ENCODE assay signal across 15 cellular contexts in the genomic region with DNA sequence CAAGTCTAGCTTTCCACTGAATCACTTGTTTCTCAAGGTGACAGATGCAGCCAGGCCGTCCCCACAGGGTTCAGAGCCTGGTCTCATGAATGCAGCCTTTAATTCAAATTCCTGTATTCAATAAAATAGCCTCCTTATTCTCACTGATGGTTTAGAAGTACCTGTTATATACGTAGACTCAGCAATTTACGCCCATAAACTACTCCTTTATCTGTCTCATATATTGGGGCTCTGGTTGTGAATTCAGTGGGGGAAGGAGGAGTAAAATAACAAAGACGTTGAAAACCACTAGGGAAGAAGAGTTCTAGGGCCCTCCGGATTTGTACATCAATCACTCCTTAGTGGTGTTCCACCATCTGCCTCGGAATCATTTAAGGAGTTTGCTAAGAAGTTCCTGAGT. TPM values are rescaled to one million over a fixed set of nuclear protein-coding genes. Genes with fewer than 3 reads are reported as not detected.
DNase-seq lines count a peak whose midpoint lies in the region; ATAC-seq and TF ChIP-seq lines count a peak whose summit lies in the region.
"Had no signal": no experiment of that assay in that cellular context is flagged by ENCODE, and none has a peak within 500 bp of the region (broad histone marks: within the 10 kb centered on the region; RNA-seq: fewer than 3 reads in every experiment).

No MANE protein-coding gene starts in this region.

- peaks cover 20% of the 10 kb centered on the region for H3K4me1 ChIP-seq in suprapubic skin
- H3K4me1 ChIP-seq: colonic mucosa had no signal

- peak overlapping the region; percentile 0 to 56 for H3K4me3 Mint-ChIP-seq in activated T-cell treated with anti-CD3 and anti-CD28 coated beads, Interleukin-2, amount 50 U/mL, for 72 hours
- H3K4me3 Mint-ChIP-seq in WTC11: peak overlapping the region; percentile 73
- peak overlapping the region in 3 of 5 donors; percentile 15 to 74 (median 65) for H3K4me3 Mint-ChIP-seq in immature natural killer cell
- H3K4me3 Mint-ChIP-seq in activated CD4-positive, alpha-beta T cell treated with anti-CD3 and anti-CD28 coated beads for 36 hours: no peak overlapping the region

- no peaks in the 10 kb centered on the region for H3K4me1 Mint-ChIP-seq in activated T-cell treated with anti-CD3 and anti-CD28 coated beads, Interleukin-2, amount 50 U/mL, for 72 hours (ENCODE audit: low read depth)
- peaks cover 64% of the 10 kb centered on the region for H3K4me1 Mint-ChIP-seq in WTC11
- H3K4me1 Mint-ChIP-seq in immature natural killer cell: peaks cover 0 to 6% of the 10 kb centered on the region in 2 donors
- H3K4me1 Mint-ChIP-seq in activated CD4-positive, alpha-beta T cell treated with anti-CD3 and anti-CD28 coated beads for 36 hours: no peaks in the 10 kb centered on the region

- peaks cover 38% of the 10 kb centered on the region for H3K27me3 Mint-ChIP-seq in activated T-cell treated with anti-CD3 and anti-CD28 coated beads, Interleukin-2, amount 50 U/mL, for 72 hours (ENCODE audit: low read depth)
- H3K27me3 Mint-ChIP-seq in WTC11 (ENCODE audit: low read depth) (peaks cover 15% of the 10 kb centered on the region), immature natural killer cell (ENCODE audit: low read depth in 3 of 3) (peaks cover 0 to 25% (median 14%) of the 10 kb centered on the region in 3 donors)
- peaks cover 28% of the 10 kb centered on the region for H3K27me3 Mint-ChIP-seq in activated CD4-positive, alpha-beta T cell treated with anti-CD3 and anti-CD28 coated beads for 36 hours

- TF ChIP-seq EP300 in suprapubic skin (IDR thresholded peaks at IDR 0.05): no peak

- no peak for TF ChIP-seq POLR2A in suprapubic skin (IDR thresholded peaks at IDR 0.05)

- H3K36me3 ChIP-seq in suprapubic skin: peaks cover 28% of the 10 kb centered on the region
- H3K36me3 ChIP-seq: colonic mucosa had no signal

- POLR2A ChIA-PET in WTC11 (lab: Charles Lee): interaction anchor here (0.7 to 1.0 kb wide), 2 partner anchors 28 to 57 kb away, joined by 3 read pairs; partner anchors contain the start of gene STK11IP
- POLR2A ChIA-PET in activated CD4-positive, alpha-beta T cell treated with anti-CD3 and anti-CD28 coated beads for 36 hours (lab: Charles Lee): no interaction called here

- intact Hi-C loops in activated CD4-positive, alpha-beta T cell treated with anti-CD3 and anti-CD28 coated beads for 36 hours (cut with DNase I, micrococcal nuclease): loop anchor here in 1 of 2 experiments (2.0 kb wide), 1 partner anchor 27 kb away; the partner anchor contains the start of gene STK11IP

- H3K9me3 Mint-ChIP-seq in activated T-cell treated with anti-CD3 and anti-CD28 coated beads, Interleukin-2, amount 50 U/mL, for 72 hours: no peaks in the 10 kb centered on the region
- H3K9me3 Mint-ChIP-seq in WTC11: no peaks in the 10 kb centered on the region
- peaks cover 0 to 2% (median 0%) of the 10 kb centered on the region in 6 donors for H3K9me3 Mint-ChIP-seq in immature natural killer cell
- H3K9me3 Mint-ChIP-seq in activated CD4-positive, alpha-beta T cell treated with anti-CD3 and anti-CD28 coated beads for 36 hours (ENCODE audit: low read depth): no peaks in the 10 kb centered on the region

- 73% methylated on average over 6 of the region's 6 CpGs for WGBS in suprapubic skin

- H3K9me3 ChIP-seq in suprapubic skin: no peaks in the 10 kb centered on the region
- H3K9me3 ChIP-seq: colonic mucosa had no signal

- TF ChIP-seq CTCF in WTC11 (IDR thresholded peaks at IDR 0.05) (no peak), suprapubic skin (IDR thresholded peaks at IDR 0.05) (no peak)

- no peak overlapping the region for H3K27ac ChIP-seq in suprapubic skin
- H3K27ac ChIP-seq: SJSA1 had no signal

- peaks cover 2% of the 10 kb centered on the region for H3K27me3 ChIP-seq in suprapubic skin
- H3K27me3 ChIP-seq: SJSA1 had no signal

- CTCF ChIA-PET in WTC11 (lab: Charles Lee): interaction anchor here (1.6 kb wide), 1 partner anchor 9 kb away, joined by 5 read pairs; no protein-coding TSS in a partner anchor
- CTCF ChIA-PET in activated CD4-positive, alpha-beta T cell treated with anti-CD3 and anti-CD28 coated beads for 36 hours (lab: Charles Lee): interaction anchor here (1.0 kb wide), 1 partner anchor 28 kb away, joined by 3 read pairs; the partner anchor contains the start of gene STK11IP

- H3K27ac Mint-ChIP-seq in activated T-cell treated with anti-CD3 and anti-CD28 coated beads, Interleukin-2, amount 50 U/mL, for 72 hours: no peak overlapping the region
- H3K27ac Mint-ChIP-seq in WTC11: peak overlapping the region; percentile 34; the same call in 1 of the 2 replicates
- H3K27ac Mint-ChIP-seq in immature natural killer cell: no peak overlapping the region
- no peak overlapping the region for H3K27ac Mint-ChIP-seq in activated CD4-positive, alpha-beta T cell treated with anti-CD3 and anti-CD28 coated beads for 36 hours

- peak overlapping the region; percentile 93 for H3K4me3 ChIP-seq in suprapubic skin
- H3K4me3 ChIP-seq: GM12878 had no signal

- no peak for ATAC-seq in activated T-cell treated with anti-CD3 and anti-CD28 coated beads, Interleukin-2, amount 50 U/mL, for 72 hours (replicated peaks in 1 of 2)
- no peak for ATAC-seq in WTC11
- ATAC-seq in GM18868 (IDR thresholded peaks at IDR 0.05; ENCODE audit: unreplicated experiment): no peak
- ATAC-seq in activated CD4-positive, alpha-beta T cell treated with anti-CD3 and anti-CD28 coated beads for 36 hours: no peak
- ATAC-seq: GM12878 had no signal

- no peak for DNase-seq in activated T-cell treated with anti-CD3 and anti-CD28 coated beads, Interleukin-2, amount 50 U/mL, for 72 hours
- DNase-seq in activated T-cell treated with anti-CD3 and anti-CD28 coated beads for 4 hours (no peak), WTC11 (ENCODE audit: low spot score) (no peak), immature natural killer cell (no peak), suprapubic skin (ENCODE audit: low spot score in 2 of 2) (no peak), superior temporal gyrus (ENCODE audit: extremely low spot score) (no peak)
- DNase-seq in activated CD4-positive, alpha-beta T cell treated with anti-CD3 and anti-CD28 coated beads for 36 hours: no peak
- DNase-seq: AML-193; colonic mucosa; left colon; NCI-H187; stimulated activated CD4-positive, alpha-beta T cell treated with anti-CD3 and anti-CD28 coated beads, Interleukin-15, amount 100 ng/mL, for 24 hours had no signal

- H3K36me3 Mint-ChIP-seq in activated T-cell treated with anti-CD3 and anti-CD28 coated beads, Interleukin-2, amount 50 U/mL, for 72 hours (ENCODE audit: insufficient read depth in 2 of 2): no peaks in the 10 kb centered on the region
- H3K36me3 Mint-ChIP-seq in WTC11 (peaks cover 38% of the 10 kb centered on the region), immature natural killer cell (no peaks in the 10 kb centered on the region)
- no peaks in the 10 kb centered on the region for H3K36me3 Mint-ChIP-seq in activated CD4-positive, alpha-beta T cell treated with anti-CD3 and anti-CD28 coated beads for 36 hours (ENCODE audit: low read depth)

RNA-seq across cellular contexts. Expression of gene OBSL1, which starts 1.7 kb away (rescaled TPM):
- 1 to 10 TPM in 1 of 2 donors, under 1 TPM in 1; 0.83 to 1.3 TPM for total RNA-seq in activated T-cell treated with anti-CD3 and anti-CD28 coated beads, Interleukin-2, amount 50 U/mL, for 72 hours
- total RNA-seq in WTC11 (2021) (159 to 221 TPM (median 213 TPM) in 3 replicates), suprapubic skin (10 to 100 TPM; 33.2 to 75.7 (median 43.7) TPM)
- under 1 TPM in 1 of 3 donors, not detected in 2; 0.53 TPM for polyA plus RNA-seq in immature natural killer cell
- total RNA-seq in activated CD4-positive, alpha-beta T cell treated with anti-CD3 and anti-CD28 coated beads for 36 hours: 1 to 10 TPM; 1.0 to 1.9 TPM

RNA-seq across cellular contexts. Expression of gene INHA, which starts 2.5 kb away (rescaled TPM):
- not detected for total RNA-seq in activated T-cell treated with anti-CD3 and anti-CD28 coated beads, Interleukin-2, amount 50 U/mL, for 72 hours
- total RNA-seq in WTC11 (2021): 1.1 to 1.8 TPM (median 1.4 TPM) in 3 replicates
- not detected for polyA plus RNA-seq in immature natural killer cell
- total RNA-seq in suprapubic skin: 1 to 10 TPM in 2 of 4 donors, under 1 TPM in 1, not detected in 1; 0.34 to 3.5 (median 1.5) TPM
- total RNA-seq in activated CD4-positive, alpha-beta T cell treated with anti-CD3 and anti-CD28 coated beads for 36 hours: not detected
- total RNA-seq: colonic mucosa, GM12878, left colon had no signal
- polyA plus RNA-seq: GM12878 had no signal

RNA-seq across cellular contexts. Expression of gene TMEM198, which starts 25.8 kb away (rescaled TPM):
- 1 to 10 TPM; 4.5 to 5.3 TPM for total RNA-seq in activated T-cell treated with anti-CD3 and anti-CD28 coated beads, Interleukin-2, amount 50 U/mL, for 72 hours
- total RNA-seq in WTC11 (2021) (7.1 to 8.1 TPM (median 7.3 TPM) in 3 replicates), suprapubic skin (1 to 10 TPM in 3 of 4 donors, under 1 TPM in 1; 0.56 to 1.9 (median 1.4) TPM)
- polyA plus RNA-seq in immature natural killer cell: under 1 TPM in 1 of 3 donors, not detected in 2; 0.44 TPM
- 1 to 10 TPM; 2.4 to 2.7 TPM for total RNA-seq in activated CD4-positive, alpha-beta T cell treated with anti-CD3 and anti-CD28 coated beads for 36 hours

RNA-seq across cellular contexts. Expression of gene CHPF, which starts 26.0 kb away (rescaled TPM):
- total RNA-seq in activated T-cell treated with anti-CD3 and anti-CD28 coated beads, Interleukin-2, amount 50 U/mL, for 72 hours: 10 to 100 TPM; 24.7 to 25.5 TPM
- total RNA-seq in WTC11 (2021) (84.3 to 97.0 TPM (median 84.8 TPM) in 3 replicates), suprapubic skin (10 to 100 TPM; 28.8 to 62.1 (median 49.3) TPM)
- 10 to 100 TPM in 2 of 3 donors, 1 to 10 TPM in 1; 6.1 to 20.8 (median 18.6) TPM for polyA plus RNA-seq in immature natural killer cell
- 10 to 100 TPM; 14.1 to 17.1 TPM for total RNA-seq in activated CD4-positive, alpha-beta T cell treated with anti-CD3 and anti-CD28 coated beads for 36 hours

RNA-seq across cellular contexts. Expression of gene STK11IP, which starts 28.0 kb away (rescaled TPM):
- 10 to 100 TPM; 27.0 to 27.8 TPM for total RNA-seq in activated T-cell treated with anti-CD3 and anti-CD28 coated beads, Interleukin-2, amount 50 U/mL, for 72 hours
- total RNA-seq in WTC11 (2021) (31.3 to 39.9 TPM (median 31.9 TPM) in 3 replicates), suprapubic skin (10 to 100 TPM; 25.3 to 68.0 (median 29.2) TPM)
- 10 to 100 TPM; 12.6 to 18.4 (median 16.6) TPM for polyA plus RNA-seq in immature natural killer cell
- total RNA-seq in activated CD4-positive, alpha-beta T cell treated with anti-CD3 and anti-CD28 coated beads for 36 hours: 10 to 100 TPM; 23.5 to 26.1 TPM

Comparison
In these comparisons a context has a peak if more than half of its experiments do, and no peak if none do; other contexts are left out.
1. RNA of gene OBSL1, which starts 1.7 kb away (total RNA-seq): 159 to 221 TPM in WTC11 and 33.2 to 75.7 TPM in suprapubic skin; 1.0 to 1.9 TPM in activated CD4-positive, alpha-beta T cell treated with anti-CD3 and anti-CD28 coated beads for 36 hours and 0.83 to 1.3 TPM in activated T-cell treated with anti-CD3 and anti-CD28 coated beads, Interleukin-2, amount 50 U/mL, for 72 hours; every median in the first group is over 10 times any median in the second.